ENCODE assay signal across 22 cellular contexts in the genomic region with DNA sequence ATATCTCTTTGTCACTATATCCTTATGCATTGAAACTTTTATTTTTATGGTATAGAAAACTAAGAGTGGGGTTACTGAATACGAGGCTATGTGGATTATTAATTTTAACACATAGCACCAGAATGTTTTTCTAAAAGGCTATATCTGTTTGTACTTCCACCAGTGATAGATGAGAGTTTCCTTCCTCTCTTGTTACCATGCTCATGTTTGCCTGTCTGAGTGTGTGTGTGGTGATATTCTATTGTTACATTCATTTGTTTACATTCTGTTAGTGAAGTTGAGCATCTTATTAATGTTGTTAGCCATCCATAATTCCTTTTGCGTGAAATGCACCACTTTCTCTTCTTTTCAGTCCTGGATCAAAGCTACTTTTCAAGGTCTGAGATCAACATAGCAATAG. TPM values are rescaled to one million over a fixed set of nuclear protein-coding genes. Genes with fewer than 3 reads are reported as not detected.
"Had no signal": no experiment of that assay in that cellular context is flagged by ENCODE, and none has a peak within 500 bp of the region (broad histone marks: within the 10 kb centered on the region; RNA-seq: fewer than 3 reads in every experiment).

No MANE protein-coding gene starts in this region.

- H3K36me3 ChIP-seq: gastrocnemius medialis, heart right ventricle, ovary, right atrium auricular region, sigmoid colon, tibial nerve, upper lobe of right lung, vagina had no signal

- ATAC-seq: esophagus mucosa; gastrocnemius medialis; heart right ventricle; left lobe of liver; mucosa of descending colon; naive thymus-derived CD8-positive, alpha-beta T cell; stimulated activated naive B cell treated with anti-CD40 and anti-IgM and Interleukin-4, amounts not matched to agents 10 μg/mL and 1 μg/mL and 100 μg/mL, for 72 hours; stimulated activated naive CD8-positive, alpha-beta T cell treated with anti-CD3 and anti-CD28 coated beads, Interleukin-15, amount 100 ng/mL, for 72 hours; upper lobe of right lung had no signal

- H3K27me3 ChIP-seq: gastrocnemius medialis, ovary, right atrium auricular region, sigmoid colon, testis, tibial nerve, upper lobe of right lung, vagina had no signal

- H3K27ac ChIP-seq: gastrocnemius medialis, heart right ventricle, ovary, right atrium auricular region, sigmoid colon, skin epidermis, testis, tibial nerve, upper lobe of right lung, vagina had no signal

- DNase-seq: effector CD4-positive, alpha-beta T cell; gastrocnemius medialis; heart right ventricle; hypothalamus; islet precursor cell; mucosa of descending colon; naive thymus-derived CD8-positive, alpha-beta T cell; ovary; sigmoid colon; stimulated activated CD4-positive, alpha-beta T cell treated with anti-CD3 and anti-CD28 coated beads, Interleukin-2, amount 100 ng/mL, for 24 hours; stimulated activated CD4-positive, alpha-beta T cell treated with anti-CD3 and anti-CD28 coated beads, Interleukin-4, amount 100 ng/mL, for 4 hours; stimulated activated naive B cell treated with anti-CD40 and anti-IgM and Interleukin-4, amounts not matched to agents 10 μg/mL and 1 μg/mL and 100 μg/mL, for 72 hours; stimulated activated naive CD8-positive, alpha-beta T cell treated with anti-CD3 and anti-CD28 coated beads, Interleukin-15, amount 100 ng/mL, for 72 hours; testis; upper lobe of right lung had no signal

- H3K4me3 ChIP-seq: gastrocnemius medialis, heart right ventricle, mucosa of descending colon, ovary, right atrium auricular region, sigmoid colon, skin epidermis, testis, tibial nerve, upper lobe of right lung, vagina had no signal

- H3K9me3 ChIP-seq: gastrocnemius medialis, heart right ventricle, mucosa of descending colon, ovary, right atrium auricular region, sigmoid colon, testis, tibial nerve, upper lobe of right lung, vagina had no signal

- H3K4me1 ChIP-seq: right atrium auricular region, testis, tibial nerve, upper lobe of right lung, vagina had no signal

RNA-seq across cellular contexts. Expression of a gene that starts 54.1 kb away (rescaled TPM):
- polyA plus RNA-seq: neural cell had no signal
